27 cellular contexts compared by ENCODE assay signal in the genomic region with DNA sequence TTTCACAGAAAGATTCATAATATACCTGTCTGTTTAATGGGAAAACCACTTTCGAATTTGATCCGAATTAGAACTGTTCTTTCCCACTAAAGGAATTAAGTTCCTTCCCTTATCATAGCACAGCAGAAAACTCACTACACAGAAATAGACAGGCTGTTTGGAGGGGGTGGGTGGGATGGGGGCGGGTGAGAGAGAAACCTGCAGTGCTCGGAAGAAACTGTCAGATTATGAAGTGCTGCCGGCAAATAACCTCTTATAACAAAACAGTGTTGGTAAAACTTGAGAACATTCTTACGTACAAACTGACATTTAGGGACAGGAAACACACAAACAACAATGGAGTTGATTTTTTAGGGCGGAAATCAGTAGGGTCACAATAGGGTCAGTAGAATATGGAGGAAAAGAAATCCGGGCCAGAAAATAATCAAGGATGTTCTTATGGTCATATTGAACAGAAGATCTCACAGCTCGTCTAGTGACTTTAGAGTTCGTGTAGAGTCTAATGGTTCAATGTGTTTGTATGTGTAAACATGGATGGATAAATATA.
"Had no signal": no experiment of that assay in that cellular context is flagged by ENCODE, and none has a peak within 500 bp of the region (broad histone marks: within the 10 kb centered on the region; RNA-seq: fewer than 3 reads in every experiment).

No MANE protein-coding gene starts in this region.

- H3K4me1 ChIP-seq: esophagus squamous epithelium, prostate gland, tibial nerve had no signal

- ATAC-seq: activated CD4-positive, alpha-beta T cell treated with anti-CD3 and anti-CD28 coated beads for 36 hours; activated CD8-positive, alpha-beta memory T cell treated with anti-CD3 and anti-CD28 coated beads, Interleukin-2, amount 10 ng/mL, durations not matched to agents 7 days and 5 days; activated CD8-positive, alpha-beta T cell treated with anti-CD3 and anti-CD28 coated beads, Interleukin-2, amount 10 ng/mL, durations not matched to agents 7 days and 5 days; activated naive CD4-positive, alpha-beta T cell treated with anti-CD3 and anti-CD28 coated beads, Interleukin-2, amount 50 U/mL, for 72 hours had no signal

- H3K27ac Mint-ChIP-seq: activated CD4-positive, alpha-beta T cell treated with anti-CD3 and anti-CD28 coated beads for 36 hours; activated CD8-positive, alpha-beta memory T cell treated with anti-CD3 and anti-CD28 coated beads, Interleukin-2, amount 10 ng/mL, durations not matched to agents 7 days and 5 days; activated CD8-positive, alpha-beta T cell treated with anti-CD3 and anti-CD28 coated beads, Interleukin-2, amount 10 ng/mL, durations not matched to agents 7 days and 5 days; activated naive CD4-positive, alpha-beta T cell treated with anti-CD3 and anti-CD28 coated beads, Interleukin-2, amount 50 U/mL, for 72 hours; activated T-helper 2 cell treated with anti-CD3 and anti-CD28 coated beads, Interferon-gamma antibody, Interleukin-2, Interleukin-4, amounts not matched to agents 10 μg/mL and 5 μg/mL and 100 μg/mL, durations not matched to agents 14 hours and 24 hours and 36 hours; mesothelial cell of epicardium; naive B cell; T-helper 2 cell treated with Interferon-gamma antibody and Interleukin-4, amounts not matched to agents 5 μg/mL and 100 μg/mL, for 36 hours had no signal

- H3K9me3 Mint-ChIP-seq: mesothelial cell of epicardium had no signal

- H3K27me3 Mint-ChIP-seq: activated CD4-positive, alpha-beta T cell treated with anti-CD3 and anti-CD28 coated beads for 36 hours; activated CD8-positive, alpha-beta memory T cell treated with anti-CD3 and anti-CD28 coated beads, Interleukin-2, amount 10 ng/mL, durations not matched to agents 7 days and 5 days; naive B cell had no signal

- H3K36me3 Mint-ChIP-seq: activated CD8-positive, alpha-beta memory T cell treated with anti-CD3 and anti-CD28 coated beads, Interleukin-2, amount 10 ng/mL, durations not matched to agents 7 days and 5 days; activated naive CD4-positive, alpha-beta T cell treated with anti-CD3 and anti-CD28 coated beads, Interleukin-2, amount 50 U/mL, for 72 hours; mesothelial cell of epicardium; naive B cell had no signal

- FAIRE-seq: bronchial epithelial cell, colon, endometrium, frontal cortex had no signal

- H3K4me3 ChIP-seq: esophagus squamous epithelium, ovary, prostate gland, tibial nerve had no signal

- H3K4me3 Mint-ChIP-seq: activated CD4-positive, alpha-beta T cell treated with anti-CD3 and anti-CD28 coated beads for 36 hours; activated CD8-positive, alpha-beta memory T cell treated with anti-CD3 and anti-CD28 coated beads, Interleukin-2, amount 10 ng/mL, durations not matched to agents 7 days and 5 days; activated CD8-positive, alpha-beta T cell treated with anti-CD3 and anti-CD28 coated beads, Interleukin-2, amount 10 ng/mL, durations not matched to agents 7 days and 5 days; mesothelial cell of epicardium; naive B cell; T-helper 2 cell treated with Interferon-gamma antibody and Interleukin-4, amounts not matched to agents 5 μg/mL and 100 μg/mL, for 36 hours had no signal

- H3K4me1 Mint-ChIP-seq: activated CD4-positive, alpha-beta T cell treated with anti-CD3 and anti-CD28 coated beads for 36 hours; activated CD8-positive, alpha-beta memory T cell treated with anti-CD3 and anti-CD28 coated beads, Interleukin-2, amount 10 ng/mL, durations not matched to agents 7 days and 5 days; mesothelial cell of epicardium; naive B cell had no signal

- DNase-seq: activated CD4-positive, alpha-beta T cell treated with anti-CD3 and anti-CD28 coated beads for 36 hours; activated CD4-positive, CD25-positive, alpha-beta regulatory T cell; activated CD8-positive, alpha-beta memory T cell treated with anti-CD3 and anti-CD28 coated beads, Interleukin-2, amount 10 ng/mL, durations not matched to agents 7 days and 5 days; activated CD8-positive, alpha-beta T cell treated with anti-CD3 and anti-CD28 coated beads, Interleukin-2, amount 10 ng/mL, durations not matched to agents 7 days and 5 days; activated naive CD4-positive, alpha-beta T cell; activated T-cell treated with anti-CD3 and anti-CD28 coated beads, Interleukin-2, amount 50 U/mL, for 48 hours; effector CD8-positive, alpha-beta T cell; esophagus squamous epithelium; glutamatergic neuron; hippocampal formation; naive B cell; ovary; stimulated activated CD4-positive, alpha-beta T cell treated with anti-CD3 and anti-CD28 coated beads, Interleukin-15, amount 100 ng/mL, for 24 hours; stimulated activated CD4-positive, alpha-beta T cell treated with anti-CD3 and anti-CD28 coated beads, Interleukin-2, amount 100 ng/mL, for 24 hours; stimulated activated naive CD4-positive, alpha-beta T cell; T-helper 1 cell had no signal

- H3K36me3 ChIP-seq: esophagus squamous epithelium, ovary, prostate gland, tibial nerve had no signal

- H3K27ac ChIP-seq: epithelial cell of prostate, esophagus squamous epithelium, ovary, prostate gland, tibial nerve had no signal

- H3K27me3 ChIP-seq: esophagus squamous epithelium, ovary, tibial nerve had no signal

- H3K9me3 ChIP-seq: esophagus squamous epithelium, ovary, prostate gland, tibial nerve had no signal
